8 cellular contexts compared by ENCODE assay signal in the genomic region with DNA sequence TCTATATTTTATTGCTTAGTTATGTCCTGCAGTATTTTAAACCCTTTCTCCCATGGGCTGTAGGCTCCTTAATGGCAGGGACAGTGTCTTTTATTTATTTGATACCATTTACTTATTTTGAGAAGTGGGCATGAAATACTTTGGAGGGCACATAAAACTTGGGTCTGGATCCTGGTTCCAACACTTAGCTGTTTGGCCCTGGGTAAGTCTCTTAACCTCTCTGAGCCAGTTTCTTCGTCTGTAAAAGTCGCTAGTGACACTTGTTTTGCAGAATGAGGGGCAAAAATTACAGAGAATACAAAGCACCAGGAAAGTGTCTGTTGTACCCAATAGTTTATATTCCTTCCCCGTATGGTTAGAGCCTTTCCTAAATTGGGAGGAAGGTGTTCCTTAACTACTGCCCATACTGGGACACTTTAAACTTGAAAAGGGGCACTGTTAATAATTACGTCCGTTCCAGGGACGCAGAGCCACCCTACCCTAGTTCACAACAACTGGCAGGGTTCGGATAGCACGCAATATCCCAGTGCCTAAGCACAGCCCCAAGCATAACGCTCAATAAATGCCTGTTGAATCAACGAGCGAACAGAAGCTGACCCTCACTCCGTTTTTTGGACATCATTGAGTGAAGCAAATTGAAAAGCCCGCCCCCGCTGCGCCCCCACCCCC. TPM values are rescaled to one million over a fixed set of nuclear protein-coding genes. Genes with fewer than 3 reads are reported as not detected.
DNase-seq lines count a peak whose midpoint lies in the region; ATAC-seq and TF ChIP-seq lines count a peak whose summit lies in the region.

No MANE protein-coding gene starts in this region.

- no peak overlapping the region for H2AFZ ChIP-seq in Loucy (ENCODE audit: low read length)

- H3K4me1 ChIP-seq in Loucy (ENCODE audit: insufficient read depth, low read length, poor library complexity, severe bottlenecking) = peaks cover 71% of the 10 kb centered on the region
- peaks cover 50% of the 10 kb centered on the region for H3K4me1 ChIP-seq in ectodermal cell (ENCODE audit: control insufficient read depth, insufficient read depth, low read length)

- H3K9me3 Mint-ChIP-seq in CD14-positive monocyte = no peaks in the 10 kb centered on the region
- H3K9me3 Mint-ChIP-seq in neural crest cell = no peaks in the 10 kb centered on the region

- peaks cover 14% of the 10 kb centered on the region; the same call in 1 of the 2 replicates for H3F3A ChIP-seq in Loucy (ENCODE audit: low read depth)

- H3K36me3 Mint-ChIP-seq in CD14-positive monocyte (no peaks in the 10 kb centered on the region), neural crest cell (ENCODE audit: low read depth) (no peaks in the 10 kb centered on the region)

- H3K9ac ChIP-seq in Loucy (ENCODE audit: low read depth, low read length, poor library complexity, severe bottlenecking) = peak overlapping the region; percentile 85

- H3K79me2 ChIP-seq in Loucy (ENCODE audit: insufficient read depth, low read length) = peaks cover 21% of the 10 kb centered on the region; the same call in 1 of the 2 replicates

- H3K27ac Mint-ChIP-seq in CD14-positive monocyte = peak overlapping the region; percentile 63 to 95 (median 93)
- peak overlapping the region; percentile 12 for H3K27ac Mint-ChIP-seq in neural crest cell (ENCODE audit: unreplicated experiment)

- H3K4me3 ChIP-seq in Loucy (ENCODE audit: low read length, poor library complexity, severe bottlenecking) (peak overlapping the region; percentile 80), ectodermal cell (ENCODE audit: insufficient read depth, low read depth, low read length) (peak overlapping the region; percentile 2)

- H3K27me3 Mint-ChIP-seq in CD14-positive monocyte (ENCODE audit: low read depth in 3 of 3) = peaks cover 0 to 4% (median 0%) of the 10 kb centered on the region in 3 donors
- H3K27me3 Mint-ChIP-seq in neural crest cell (ENCODE audit: low read depth) = no peaks in the 10 kb centered on the region

- H3K4me1 Mint-ChIP-seq in CD14-positive monocyte (peaks cover 64% of the 10 kb centered on the region), neural crest cell (peaks cover 55% of the 10 kb centered on the region)

- DNase-seq in CD14-positive monocyte (ENCODE audit: low spot score) = no peak
- DNase-seq in neural crest cell (ENCODE audit: low read depth, low spot score) = no peak
- no peak for DNase-seq in SHP77 treated with DMSO at 0.1 percent for 48 hours (lab: John Stamatoyannopoulos, UW)
- no peak for DNase-seq in AML-193 (lab: John Stamatoyannopoulos, UW)

- H3K27ac ChIP-seq in ectodermal cell (ENCODE audit: insufficient read depth, low read depth, low read length, poor library complexity, severe bottlenecking) = peak overlapping the region; percentile 37

- H3K36me3 ChIP-seq in Loucy (ENCODE audit: insufficient read depth, low read length) = no peaks in the 10 kb centered on the region
- H3K36me3 ChIP-seq in ectodermal cell (ENCODE audit: control insufficient read depth, insufficient read depth, low read length) = no peaks in the 10 kb centered on the region

- intact Hi-C loops in CD14-positive monocyte (cut with micrococcal nuclease) = loop anchor here (5.0 to 10.0 kb wide), 2 partner anchors 39 to 436 kb away; a partner anchor contains a TSS

- ATAC-seq in HG03025 (IDR thresholded peaks at IDR 0.05; ENCODE audit: low FRiP score, unreplicated experiment) (no peak), GM21737 (IDR thresholded peaks at IDR 0.05; ENCODE audit: unreplicated experiment) (no peak)

- H3K4me3 Mint-ChIP-seq in CD14-positive monocyte = peak overlapping the region; percentile 83 to 92
- H3K4me3 Mint-ChIP-seq in neural crest cell = peak overlapping the region; percentile 95

- no peaks in the 10 kb centered on the region for H3K9me3 ChIP-seq in Loucy (ENCODE audit: insufficient read depth, low read depth, low read length)
- H3K9me3 ChIP-seq in ectodermal cell (ENCODE audit: control insufficient read depth, low read length) = no peaks in the 10 kb centered on the region

- TF ChIP-seq CTCF in CD14-positive monocyte (IDR thresholded peaks at IDR 0.05) (no peak), Loucy (conservative IDR thresholded peaks at IDR 0.05; ENCODE audit: low read length) (no peak), neural crest cell (conservative IDR thresholded peaks at IDR 0.05) (no peak)

- no peaks in the 10 kb centered on the region for H4K20me1 ChIP-seq in Loucy (ENCODE audit: insufficient read depth, low read length, poor library complexity, severe bottlenecking)

- H3K4me2 ChIP-seq in Loucy (ENCODE audit: low read depth, low read length, poor library complexity, severe bottlenecking) = peak overlapping the region; percentile 90

- H3K9me2 ChIP-seq in Loucy (replicated peaks; ENCODE audit: low read depth, low read length) = no peaks in the 10 kb centered on the region

- no peaks in the 10 kb centered on the region for H3K27me3 ChIP-seq in Loucy (ENCODE audit: insufficient read depth, low read length, poor library complexity, severe bottlenecking)
- no peaks in the 10 kb centered on the region for H3K27me3 ChIP-seq in ectodermal cell (ENCODE audit: control insufficient read depth, insufficient read depth, low read length, poor library complexity, severe bottlenecking)

- WGBS in ectodermal cell, 2 experiments = 9 to 11% methylated on average over 12 to 15 of the region's 15 CpGs

RNA-seq across cellular contexts. Expression of a gene that starts 6.0 kb away (rescaled TPM):
- not detected for polyA plus RNA-seq in CD14-positive monocyte
- polyA plus RNA-seq in ectodermal cell (2013, experiment 1 of 4) = 2.5 TPM
- polyA plus RNA-seq in ectodermal cell (2013, experiment 2 of 4) = 3.9 TPM
- 2.6 TPM for polyA plus RNA-seq in ectodermal cell (2013, experiment 3 of 4)
- polyA plus RNA-seq in ectodermal cell (2013, experiment 4 of 4) = 3.8 TPM
- 2.7 and 2.9 TPM in 2 replicates for total RNA-seq in neural crest cell

RNA-seq across cellular contexts. Expression of a gene that starts 42.2 kb away (rescaled TPM):
- polyA plus RNA-seq in CD14-positive monocyte = 10 to 100 TPM; 56.9 to 58.5 TPM
- 56.8 TPM for polyA plus RNA-seq in ectodermal cell (2013, experiment 1 of 4)
- 46.7 TPM for polyA plus RNA-seq in ectodermal cell (2013, experiment 2 of 4)
- 33.4 TPM for polyA plus RNA-seq in ectodermal cell (2013, experiment 3 of 4)
- 34.6 TPM for polyA plus RNA-seq in ectodermal cell (2013, experiment 4 of 4)
- 39.6 and 40.4 TPM in 2 replicates for total RNA-seq in neural crest cell

RNA-seq across cellular contexts. Expression of a gene that starts 45.5 kb away (rescaled TPM):
- not detected for polyA plus RNA-seq in CD14-positive monocyte
- not detected for polyA plus RNA-seq in ectodermal cell (2013, experiment 1 of 4)
- polyA plus RNA-seq in ectodermal cell (2013, experiment 2 of 4) = 1.3 TPM
- 1.3 TPM for polyA plus RNA-seq in ectodermal cell (2013, experiment 3 of 4)
- polyA plus RNA-seq in ectodermal cell (2013, experiment 4 of 4) = 2.4 TPM
- total RNA-seq in neural crest cell = not detected in 2 replicates

RNA-seq across cellular contexts. Expression of a gene that starts 49.9 kb away (rescaled TPM):
- polyA plus RNA-seq in CD14-positive monocyte = not detected
- polyA plus RNA-seq in ectodermal cell (2013, experiment 1 of 4) = not detected
- polyA plus RNA-seq in ectodermal cell (2013, experiment 2 of 4) = not detected
- polyA plus RNA-seq in ectodermal cell (2013, experiment 3 of 4) = not detected
- polyA plus RNA-seq in ectodermal cell (2013, experiment 4 of 4) = not detected
- not detected in 2 replicates for total RNA-seq in neural crest cell
